8 cellular contexts compared by ENCODE assay signal in the genomic region with DNA sequence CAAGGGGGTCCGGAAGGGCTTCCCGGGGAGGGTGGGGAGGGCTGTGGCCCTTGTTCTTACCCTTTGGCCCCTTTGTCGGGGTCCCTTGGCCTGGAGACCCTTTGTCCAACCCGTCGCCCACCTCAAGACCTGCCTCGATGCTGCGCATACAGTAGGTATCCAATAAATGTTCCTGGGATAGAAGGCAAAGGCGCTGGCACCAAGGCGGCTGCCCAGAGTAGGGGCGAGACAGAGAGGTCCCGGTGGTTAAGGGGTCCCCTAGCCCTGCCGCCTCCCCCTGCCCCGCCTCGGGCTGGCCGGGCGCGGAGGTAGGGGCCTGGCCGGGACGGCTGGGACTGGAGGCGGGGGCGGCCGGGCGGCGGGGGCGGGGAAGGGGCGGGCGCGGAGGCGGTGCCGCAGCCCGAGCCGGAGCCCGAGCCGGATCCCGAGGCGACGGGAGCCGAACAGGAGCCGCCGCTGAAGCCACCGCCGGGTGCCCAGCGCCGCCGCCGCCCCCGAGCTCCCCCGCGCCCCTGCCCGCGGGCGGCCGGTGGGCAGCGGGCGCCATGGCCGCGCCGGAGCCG. TPM values are rescaled to one million over a fixed set of nuclear protein-coding genes. Genes with fewer than 3 reads are reported as not detected.
DNase-seq lines count a peak whose midpoint lies in the region; ATAC-seq, FAIRE-seq and TF ChIP-seq lines count a peak whose summit lies in the region.

A gene (plus strand): TSS at position 442 of the 563 bp plus-strand sequence. CDS start 104 bp downstream, at position 546.

- no peaks in the 10 kb centered on the region for H3K9me3 Mint-ChIP-seq in activated T-cell treated with anti-CD3 and anti-CD28 coated beads, Interleukin-2, amount 50 U/mL, for 24 hours

- H3K27ac Mint-ChIP-seq in activated T-cell treated with anti-CD3 and anti-CD28 coated beads, Interleukin-2, amount 50 U/mL, for 24 hours = no peak within 1 kb of the TSS

- no peaks in the 10 kb centered on the region for H3K36me3 ChIP-seq in ACC112 (ENCODE audit: insufficient read depth, low read length)
- H3K36me3 ChIP-seq in HAP-1 (replicated peaks) = 0 out of 2 replicates have a peak, but pooled peaks cover 4% of the 10 kb centered on the region

- TF ChIP-seq POLR2A in GM12892 (IDR thresholded peaks at IDR 0.05; ENCODE audit: low read depth, low read length) = no peak

- H3K4me1 ChIP-seq in ACC112 (ENCODE audit: control insufficient read depth, insufficient read depth, low read length, unreplicated experiment) (peaks cover 4% of the 10 kb centered on the region), HAP-1 (peaks cover 14% of the 10 kb centered on the region)

- FAIRE-seq in GM12892 (lab: Jason Lieb, UNC) = no peak

- H3K27ac ChIP-seq in ACC112 (ENCODE audit: low read depth, low read length) = no peak within 1 kb of the TSS

- H3K27me3 Mint-ChIP-seq in activated T-cell treated with anti-CD3 and anti-CD28 coated beads, Interleukin-2, amount 50 U/mL, for 24 hours = peaks cover 33% of the 10 kb centered on the region

- H3K36me3 Mint-ChIP-seq in activated T-cell treated with anti-CD3 and anti-CD28 coated beads, Interleukin-2, amount 50 U/mL, for 24 hours (ENCODE audit: low read depth) = no peaks in the 10 kb centered on the region

- H3K4me3 ChIP-seq in ACC112 (ENCODE audit: low read depth, low read length) (peak within 1 kb of the TSS; percentile 79), HAP-1 (peak within 1 kb of the TSS; percentile 44)

- no peaks in the 10 kb centered on the region for H3K27me3 ChIP-seq in ACC112 (ENCODE audit: insufficient read depth, low read length)
- no peaks in the 10 kb centered on the region for H3K27me3 ChIP-seq in HAP-1 (ENCODE audit: low read depth)

- H3K79me2 ChIP-seq in ACC112 (ENCODE audit: control insufficient read depth, insufficient read depth, low read length, unreplicated experiment) = no peaks in the 10 kb centered on the region

- peaks cover 21% of the 10 kb centered on the region for H3K4me1 Mint-ChIP-seq in activated T-cell treated with anti-CD3 and anti-CD28 coated beads, Interleukin-2, amount 50 U/mL, for 24 hours (ENCODE audit: low read depth)

- no peak within 1 kb of the TSS for H2AFZ ChIP-seq in ACC112 (ENCODE audit: low read length, unreplicated experiment)

- no peaks in the 10 kb centered on the region for H3K9me3 ChIP-seq in HAP-1

- DNase-seq in HAP-1 (ENCODE audit: low spot score in 2 of 2) = peak in 1 of 2 experiments; percentile 60
- DNase-seq in activated T-cell treated with anti-CD3 and anti-CD28 coated beads, Interleukin-2, amount 50 U/mL, for 24 hours = peak; percentile 51
- peak; percentile 41 for DNase-seq in germinal center (ENCODE audit: low spot score)
- no peak for DNase-seq in omental fat pad (ENCODE audit: low spot score)
- no peak for DNase-seq in GM12892 (ENCODE audit: insufficient read length)
- no peak for DNase-seq in GM19238 (ENCODE audit: insufficient read length, low spot score)
- no peak for DNase-seq in NCI-H187 treated with DMSO at 0.1 percent for 48 hours (lab: John Stamatoyannopoulos, UW)

- H3K4me3 Mint-ChIP-seq in activated T-cell treated with anti-CD3 and anti-CD28 coated beads, Interleukin-2, amount 50 U/mL, for 24 hours = peak within 1 kb of the TSS; percentile 60

- in situ Hi-C loops in HAP-1 (cut with MboI; ENCODE audit: low sequenced_read_pairs) = no loop called here

- no peak for ATAC-seq in omental fat pad (ENCODE audit: low FRiP score)

- no peak for TF ChIP-seq CTCF in omental fat pad (IDR thresholded peaks at IDR 0.05)

RNA-seq across cellular contexts. Expression of the gene that starts here (rescaled TPM):
- 100 to 1,000 TPM in 2 of 4 donors, 10 to 100 TPM in 2; 52.8 to 166 (median 84.9) TPM for total RNA-seq in omental fat pad
- not detected for polyA plus RNA-seq in GM12892 (2012; ENCODE audit: missing spikeins)

Comparison
In these comparisons a context has a peak if more than half of its experiments do, and no peak if none do; other contexts are left out.
1. DNase-seq: peak in activated T-cell treated with anti-CD3 and anti-CD28 coated beads, Interleukin-2, amount 50 U/mL, for 24 hours (single experiment) and germinal center (single experiment); none in omental fat pad (single experiment), GM12892 (single experiment), GM19238 (single experiment) and NCI-H187 treated with DMSO at 0.1 percent for 48 hours (single experiment).